In the genomic region with DNA sequence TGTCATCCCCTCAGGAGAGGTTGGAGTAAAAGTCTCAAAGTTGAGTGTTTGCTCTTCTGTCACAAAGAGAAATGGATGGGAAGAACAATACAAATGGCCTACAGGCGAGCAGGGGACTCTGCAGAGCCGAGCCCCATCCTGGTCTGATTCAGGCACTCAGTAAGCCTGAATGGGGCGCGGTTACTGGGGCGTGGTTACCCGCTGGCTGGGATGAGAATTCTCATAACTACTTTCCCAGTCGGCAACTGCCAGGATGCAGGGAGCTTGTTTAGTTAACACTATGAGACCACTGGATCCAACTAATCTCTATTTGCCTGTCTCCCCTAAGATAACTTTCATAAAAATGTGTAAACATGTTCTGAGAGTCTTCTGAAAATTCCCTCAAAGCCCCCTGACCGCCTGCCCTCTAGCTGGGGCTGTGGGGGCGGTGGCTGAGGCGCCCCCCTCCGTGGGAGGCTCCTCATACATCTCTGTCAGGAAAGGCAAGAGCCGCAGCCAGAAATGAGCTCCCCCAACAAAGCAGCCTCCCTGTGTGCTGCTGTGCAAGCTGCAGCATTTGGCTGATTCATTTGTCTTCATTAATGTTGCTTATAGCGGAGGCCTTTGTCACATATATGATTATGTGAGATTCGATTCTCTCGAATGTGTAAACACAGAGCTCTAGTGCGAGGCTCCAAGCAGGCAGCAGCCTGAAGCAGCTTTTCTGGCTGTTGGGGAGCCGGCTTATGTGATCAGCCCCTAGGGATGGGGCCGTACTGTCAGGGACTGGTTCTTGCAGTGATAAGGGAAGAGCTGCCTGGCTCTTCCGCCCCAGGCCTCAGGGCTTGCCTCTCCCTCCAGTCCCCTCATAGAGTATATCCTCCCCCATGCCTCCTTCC, we compare ENCODE assay signal across 9 cellular contexts.
DNase-seq lines count a peak whose midpoint lies in the region; ATAC-seq and TF ChIP-seq lines count a peak whose summit lies in the region.
"Had no signal": no experiment of that assay in that cellular context is flagged by ENCODE, and none has a peak within 500 bp of the region (broad histone marks: within the 10 kb centered on the region; RNA-seq: fewer than 3 reads in every experiment).

No MANE protein-coding gene starts in this region.

- no peak overlapping the region for H2BK12ac ChIP-seq in neuronal stem cell (ENCODE audit: low read length)

- H3K36me3 Mint-ChIP-seq in stimulated activated effector memory CD8-positive, alpha-beta T cell treated with anti-CD3 and anti-CD28 coated beads, Interleukin-12 subunit alpha, Interleukin-12 subunit beta, amount 100 ng/mL, for 72 hours, result no peaks in the 10 kb centered on the region

- no CpG with 5 or more reads among the region's 19 CpGs for WGBS in neuronal stem cell (ENCODE audit: extremely low coverage in 2 of 2, insufficient read length in 2 of 2, insufficient replicate concordance in 1 of 2), 2 donors

- H3K79me2 ChIP-seq in fibroblast of lung (ENCODE audit: control insufficient read depth, insufficient read depth, low read length), result no peaks in the 10 kb centered on the region

- H3K9me3 ChIP-seq in fibroblast of lung (ENCODE audit: control insufficient read depth, insufficient read depth, low read depth, low read length), result no peaks in the 10 kb centered on the region
- no peaks in the 10 kb centered on the region for H3K9me3 ChIP-seq in neuronal stem cell (replicated peaks in 1 of 2; ENCODE audit: control insufficient read depth in 2 of 2, insufficient read depth in 1 of 2, low read depth in 1 of 2, low read length in 2 of 2)
- H3K9me3 ChIP-seq: body of pancreas had no signal

- no peak overlapping the region for H3K4me3 Mint-ChIP-seq in stimulated activated effector memory CD8-positive, alpha-beta T cell treated with anti-CD3 and anti-CD28 coated beads, Interleukin-12 subunit alpha, Interleukin-12 subunit beta, amount 100 ng/mL, for 72 hours

- H4K8ac ChIP-seq in neuronal stem cell (ENCODE audit: low read depth, low read length), result no peak overlapping the region

- H3K4me3 ChIP-seq in fibroblast of lung (replicated peaks in 1 of 4; ENCODE audit: control extremely low read depth in 1 of 4, insufficient read depth in 1 of 4, low read depth in 3 of 4, low read length in 4 of 4) (no peak overlapping the region), neuronal stem cell (ENCODE audit: low read length in 2 of 2) (no peak overlapping the region)
- H3K4me3 ChIP-seq: body of pancreas had no signal

- H3K4me1 Mint-ChIP-seq in stimulated activated effector memory CD8-positive, alpha-beta T cell treated with anti-CD3 and anti-CD28 coated beads, Interleukin-12 subunit alpha, Interleukin-12 subunit beta, amount 100 ng/mL, for 72 hours, result no peaks in the 10 kb centered on the region

- no peak overlapping the region for H2BK5ac ChIP-seq in neuronal stem cell (ENCODE audit: low read length)

- no peaks in the 10 kb centered on the region for H3K79me1 ChIP-seq in neuronal stem cell (ENCODE audit: low read depth, low read length)

- H3K18ac ChIP-seq in neuronal stem cell (ENCODE audit: low read length), result peak overlapping the region; percentile 39

- no peak overlapping the region for H2AK5ac ChIP-seq in neuronal stem cell (ENCODE audit: low read depth, low read length)

- TF ChIP-seq CTCF in fibroblast of lung (conservative IDR thresholded peaks at IDR 0.05 in 1 of 2, IDR thresholded peaks at IDR 0.05 in 1 of 2; ENCODE audit: low read depth in 1 of 2, low read length in 2 of 2), result no peak

- H3K9ac ChIP-seq in fibroblast of lung (ENCODE audit: insufficient read depth, low read length), result no peak overlapping the region
- no peak overlapping the region for H3K9ac ChIP-seq in neuronal stem cell (ENCODE audit: low read depth, low read length, poor library complexity)

- H2BK15ac ChIP-seq in neuronal stem cell (ENCODE audit: low read length), result no peak overlapping the region

- H3K23ac ChIP-seq in neuronal stem cell (ENCODE audit: low read depth, low read length, poor library complexity), result no peak overlapping the region

- H3K27me3 ChIP-seq in fibroblast of lung (ENCODE audit: control insufficient read depth, insufficient read depth, low read length) (no peaks in the 10 kb centered on the region), neuronal stem cell (ENCODE audit: control insufficient read depth in 3 of 3, insufficient read depth in 3 of 3, low read depth in 1 of 3, low read length in 3 of 3) (peaks cover 0 to 12% (median 0%) of the 10 kb centered on the region in 3 experiments)
- H3K27me3 ChIP-seq: body of pancreas had no signal

- no peak overlapping the region for H3K4ac ChIP-seq in neuronal stem cell (ENCODE audit: low read length)

- ATAC-seq in stimulated activated effector memory CD8-positive, alpha-beta T cell treated with anti-CD3 and anti-CD28 coated beads, Interleukin-12 subunit alpha, Interleukin-12 subunit beta, amount 100 ng/mL, for 72 hours, result no peak
- ATAC-seq: body of pancreas had no signal

- H3K36me3 ChIP-seq in fibroblast of lung (ENCODE audit: control insufficient read depth, insufficient read depth, low read length) (no peaks in the 10 kb centered on the region), neuronal stem cell (replicated peaks in 1 of 2; ENCODE audit: control insufficient read depth in 2 of 2, insufficient read depth in 2 of 2, low read length in 2 of 2) (no peaks in the 10 kb centered on the region)

- no peak overlapping the region for H3K14ac ChIP-seq in neuronal stem cell (ENCODE audit: low read length)

- H3K4me1 ChIP-seq in fibroblast of lung (ENCODE audit: control insufficient read depth, extremely low read depth, insufficient read depth, low read length), result peaks cover 4% of the 10 kb centered on the region
- H3K4me1 ChIP-seq in neuronal stem cell (ENCODE audit: control insufficient read depth in 2 of 2, insufficient read depth in 1 of 2, low read depth in 1 of 2, low read length in 2 of 2), result peaks cover 5 to 10% of the 10 kb centered on the region in 2 donors
- H3K4me1 ChIP-seq: body of pancreas had no signal

- H3K27ac Mint-ChIP-seq in stimulated activated effector memory CD8-positive, alpha-beta T cell treated with anti-CD3 and anti-CD28 coated beads, Interleukin-12 subunit alpha, Interleukin-12 subunit beta, amount 100 ng/mL, for 72 hours, result no peak overlapping the region

- H2AFZ ChIP-seq in fibroblast of lung (ENCODE audit: low read length), result peak overlapping the region; percentile 0
- H2AFZ ChIP-seq in neuronal stem cell (ENCODE audit: low read length), result peak overlapping the region; percentile 53

- H3K4me2 ChIP-seq in fibroblast of lung (ENCODE audit: extremely low read depth, insufficient read depth, low read length) (peak overlapping the region; percentile 68), neuronal stem cell (ENCODE audit: insufficient read depth, low read length, poor library complexity, severe bottlenecking) (peak overlapping the region; percentile 13)

- H3K27ac ChIP-seq in fibroblast of lung (ENCODE audit: insufficient read depth, low read length), result no peak overlapping the region
- no peak overlapping the region for H3K27ac ChIP-seq in neuronal stem cell (replicated peaks; ENCODE audit: low read length)
- H3K27ac ChIP-seq: body of pancreas had no signal

- no peaks in the 10 kb centered on the region for H3K9me3 Mint-ChIP-seq in stimulated activated effector memory CD8-positive, alpha-beta T cell treated with anti-CD3 and anti-CD28 coated beads, Interleukin-12 subunit alpha, Interleukin-12 subunit beta, amount 100 ng/mL, for 72 hours

- DNase-seq in H4 (ENCODE audit: low spot score) (peak; percentile 69), NCI-H774 (lab: John Stamatoyannopoulos, UW) (peak; percentile 59), fibroblast of lung (ENCODE audit: low read depth in 2 of 2) (peak; percentile 70 to 81), neuronal stem cell (ENCODE audit: low spot score) (no peak), KG1 (lab: John Stamatoyannopoulos, UW) (no peak), HK-2 (ENCODE audit: unreplicated experiment) (no peak), NCI-H2196 treated with DMSO at 0.1 percent for 48 hours (lab: John Stamatoyannopoulos, UW; ENCODE audit: unreplicated experiment) (no peak)
- no peak for DNase-seq in stimulated activated effector memory CD8-positive, alpha-beta T cell treated with anti-CD3 and anti-CD28 coated beads, Interleukin-12 subunit alpha, Interleukin-12 subunit beta, amount 100 ng/mL, for 72 hours (ENCODE audit: low spot score in 2 of 2)

- H2BK120ac ChIP-seq in neuronal stem cell (ENCODE audit: low read depth, low read length), result no peak overlapping the region

- no peaks in the 10 kb centered on the region for H4K20me1 ChIP-seq in fibroblast of lung (ENCODE audit: control insufficient read depth, extremely low read depth, insufficient read depth, low read length)

- H4K91ac ChIP-seq in neuronal stem cell (ENCODE audit: low read depth, low read length, poor library complexity), result no peak overlapping the region

Comparison
In these comparisons a context has a peak if more than half of its experiments do, and no peak if none do; other contexts are left out.
1. DNase-seq: peak in H4 (single experiment), NCI-H774 (single experiment) and fibroblast of lung (2 of 2); none in neuronal stem cell (single experiment), KG1 (single experiment), HK-2 (single experiment), stimulated activated effector memory CD8-positive, alpha-beta T cell treated with anti-CD3 and anti-CD28 coated beads, Interleukin-12 subunit alpha, Interleukin-12 subunit beta, amount 100 ng/mL, for 72 hours (0 of 2) and NCI-H2196 treated with DMSO at 0.1 percent for 48 hours (single experiment).